Comparison of ENCODE assay signal across 14 cellular contexts in genomic region chr2:55952415-55952814, GRCh38. TPM values are rescaled to one million over a fixed set of nuclear protein-coding genes. Genes with fewer than 3 reads are reported as not detected.
DNase-seq lines count a peak whose midpoint lies in the region; ATAC-seq and TF ChIP-seq lines count a peak whose summit lies in the region.
"Had no signal": no experiment of that assay in that cellular context is flagged by ENCODE, and none has a peak within 500 bp of the region (broad histone marks: within the 10 kb centered on the region; RNA-seq: fewer than 3 reads in every experiment).

No MANE protein-coding gene starts in this region.

- H3K4me3 ChIP-seq in GM23338: no peak overlapping the region
- H3K4me3 ChIP-seq in WERI-Rb-1 (ENCODE audit: low read depth, low read length): peak overlapping the region; percentile 15
- H3K4me3 ChIP-seq in esophagus muscularis mucosa: peak overlapping the region in 1 of 4 donors; percentile 12
- H3K4me3 ChIP-seq: GM23248 had no signal

- no peaks in the 10 kb centered on the region for H3F3A ChIP-seq in GM23338 (replicated peaks; ENCODE audit: low read depth)

- H3K27me3 Mint-ChIP-seq in GM23338 (ENCODE audit: insufficient read depth, low read depth, poor library complexity) (peaks cover 2% of the 10 kb centered on the region), progenitor cell of endocrine pancreas (peaks cover 3% of the 10 kb centered on the region)
- H3K27me3 Mint-ChIP-seq in activated CD4-positive, alpha-beta memory T cell treated with anti-CD3 and anti-CD28 coated beads for 36 hours: no peaks in the 10 kb centered on the region

- H3K36me3 Mint-ChIP-seq in GM23338 (ENCODE audit: low read depth): no peaks in the 10 kb centered on the region
- H3K36me3 Mint-ChIP-seq in progenitor cell of endocrine pancreas (ENCODE audit: insufficient read depth): no peaks in the 10 kb centered on the region
- no peaks in the 10 kb centered on the region for H3K36me3 Mint-ChIP-seq in activated CD4-positive, alpha-beta memory T cell treated with anti-CD3 and anti-CD28 coated beads for 36 hours
- H3K36me3 Mint-ChIP-seq: CD4-positive, CD25-positive, alpha-beta regulatory T cell had no signal

- WGBS in esophagus muscularis mucosa: 58% methylated on average over 4 of the region's 4 CpGs

- no peak overlapping the region for H3K27ac ChIP-seq in GM23338 (ENCODE audit: low read depth)
- peak overlapping the region; percentile 35 for H3K27ac ChIP-seq in WERI-Rb-1
- no peak overlapping the region for H3K27ac ChIP-seq in esophagus muscularis mucosa (replicated peaks in 1 of 4)
- H3K27ac ChIP-seq: GM23248, HL-60 had no signal

- no peaks in the 10 kb centered on the region for H3K36me3 ChIP-seq in GM23338 (ENCODE audit: insufficient read depth)
- H3K36me3 ChIP-seq in WERI-Rb-1: no peaks in the 10 kb centered on the region
- H3K36me3 ChIP-seq in esophagus muscularis mucosa: no peaks in the 10 kb centered on the region

- POLR2A ChIA-PET in activated CD4-positive, alpha-beta memory T cell treated with anti-CD3 and anti-CD28 coated beads for 36 hours (lab: Charles Lee): no interaction called here

- H3K4me2 ChIP-seq in GM23338: no peak overlapping the region

- TF ChIP-seq CTCF in GM23338 (conservative IDR thresholded peaks at IDR 0.05; ENCODE audit: low read depth in 2 of 2): no peak
- no peak for TF ChIP-seq CTCF in WERI-Rb-1 (IDR thresholded peaks at IDR 0.05; ENCODE audit: low read depth, low read length)
- no peak for TF ChIP-seq CTCF in progenitor cell of endocrine pancreas (IDR thresholded peaks at IDR 0.05; ENCODE audit: unreplicated experiment)
- no peak for TF ChIP-seq CTCF in esophagus muscularis mucosa (IDR thresholded peaks at IDR 0.05)

- no peaks in the 10 kb centered on the region for H3K9me3 ChIP-seq in WERI-Rb-1 (ENCODE audit: severe bottlenecking)
- H3K9me3 ChIP-seq in esophagus muscularis mucosa: no peaks in the 10 kb centered on the region

- no peak overlapping the region for H2AFZ ChIP-seq in GM23338
- H2AFZ ChIP-seq: GM23248 had no signal

- H3K27ac Mint-ChIP-seq in GM23338 (0 out of 2 replicates have a peak overlapping the region, but pooled peaks have one; percentile 0), progenitor cell of endocrine pancreas (no peak overlapping the region)
- no peak overlapping the region for H3K27ac Mint-ChIP-seq in activated CD4-positive, alpha-beta memory T cell treated with anti-CD3 and anti-CD28 coated beads for 36 hours

- H3K4me1 ChIP-seq in GM23338 (ENCODE audit: insufficient read depth) (no peaks in the 10 kb centered on the region), esophagus muscularis mucosa (no peaks in the 10 kb centered on the region)

- no peaks in the 10 kb centered on the region for H3K9me2 ChIP-seq in GM23338 (ENCODE audit: insufficient read depth)

- no peaks in the 10 kb centered on the region for H4K20me1 ChIP-seq in GM23338 (replicated peaks; ENCODE audit: insufficient read depth)

- TF ChIP-seq EP300 in esophagus muscularis mucosa (IDR thresholded peaks at IDR 0.05): no peak

- H3K4me3 Mint-ChIP-seq in GM23338 (no peak overlapping the region), progenitor cell of endocrine pancreas (ENCODE audit: low read depth) (peak overlapping the region; percentile 10)
- H3K4me3 Mint-ChIP-seq in activated CD4-positive, alpha-beta memory T cell treated with anti-CD3 and anti-CD28 coated beads for 36 hours: no peak overlapping the region
- H3K4me3 Mint-ChIP-seq: CD4-positive, CD25-positive, alpha-beta regulatory T cell had no signal

- H3K79me2 ChIP-seq in GM23338 (replicated peaks; ENCODE audit: insufficient read depth): no peaks in the 10 kb centered on the region

- intact Hi-C loops in activated CD4-positive, alpha-beta memory T cell treated with anti-CD3 and anti-CD28 coated beads for 36 hours (cut with micrococcal nuclease): no loop called here
- intact Hi-C loops in esophagus muscularis mucosa (cut with DNase I): no loop called here

- DNase-seq in GM23338 (ENCODE audit: low spot score) (no peak), NCI-H82 treated with DMSO at 0.1 percent for 48 hours (lab: John Stamatoyannopoulos, UW; ENCODE audit: unreplicated experiment) (peak; percentile 73), WERI-Rb-1 (no peak), progenitor cell of endocrine pancreas (ENCODE audit: low spot score, unreplicated experiment) (no peak), esophagus muscularis mucosa (ENCODE audit: extremely low spot score) (no peak), AG08395 (ENCODE audit: low spot score) (no peak)
- DNase-seq in activated CD4-positive, alpha-beta memory T cell treated with anti-CD3 and anti-CD28 coated beads for 36 hours: no peak
- DNase-seq: CD4-positive, CD25-positive, alpha-beta regulatory T cell; GM23248; NCI-H187 treated with DMSO at 0.1 percent for 48 hours; NCI-H446 treated with DMSO at 0.1 percent for 48 hours; NCI-H774; RPMI8226 had no signal

- H3K9me3 Mint-ChIP-seq in GM23338 (no peaks in the 10 kb centered on the region), progenitor cell of endocrine pancreas (ENCODE audit: low read depth) (no peaks in the 10 kb centered on the region)
- H3K9me3 Mint-ChIP-seq in activated CD4-positive, alpha-beta memory T cell treated with anti-CD3 and anti-CD28 coated beads for 36 hours: peaks cover 2% of the 10 kb centered on the region

- CTCF ChIA-PET in activated CD4-positive, alpha-beta memory T cell treated with anti-CD3 and anti-CD28 coated beads for 36 hours (lab: Charles Lee): no interaction called here

- H3K27me3 ChIP-seq in GM23338 (ENCODE audit: insufficient read depth) (no peaks in the 10 kb centered on the region), WERI-Rb-1 (ENCODE audit: insufficient read depth, low read depth, severe bottlenecking) (no peaks in the 10 kb centered on the region), esophagus muscularis mucosa (no peaks in the 10 kb centered on the region)

- no peaks in the 10 kb centered on the region for H3K4me1 Mint-ChIP-seq in GM23338
- H3K4me1 Mint-ChIP-seq in progenitor cell of endocrine pancreas (ENCODE audit: low read depth): peaks cover 2% of the 10 kb centered on the region
- H3K4me1 Mint-ChIP-seq in activated CD4-positive, alpha-beta memory T cell treated with anti-CD3 and anti-CD28 coated beads for 36 hours (ENCODE audit: low read depth): no peaks in the 10 kb centered on the region
- H3K4me1 Mint-ChIP-seq: CD4-positive, CD25-positive, alpha-beta regulatory T cell had no signal

- no peak for TF ChIP-seq POLR2A in esophagus muscularis mucosa (IDR thresholded peaks at IDR 0.05; ENCODE audit: low read depth)

- ATAC-seq in GM23338: no peak

TF ChIP-seq in GM23338, 12 proteins besides CTCF, POLR2A, EP300 and RAD21 (continues in another document):
- no peak for TF ChIP-seq ZNF114 (CRISPR knock-in tag; IDR thresholded peaks at IDR 0.05)
- TF ChIP-seq EZH2phosphoT487 (IDR thresholded peaks at IDR 0.05; ENCODE audit: unreplicated experiment): no peak

RNA-seq across cellular contexts. Expression of gene EFEMP1, which starts 28.8 kb away (rescaled TPM):
- total RNA-seq in GM23338 (2014; rRNA removed; shearing (Covaris generic)): 20.2 and 22.5 TPM in 2 replicates
- 9.1 and 12.6 TPM in 2 replicates for polyA plus RNA-seq in GM23338 (2016; fragmentation: Nextera tagmentation; extraction: Ambion mirVana)
- total RNA-seq in progenitor cell of endocrine pancreas: 37.6 and 43.9 TPM in 2 replicates
- total RNA-seq in activated CD4-positive, alpha-beta memory T cell treated with anti-CD3 and anti-CD28 coated beads for 36 hours: not detected
- 100 to 1,000 TPM in 1 of 4 donors, 10 to 100 TPM in 3; 57.3 to 113 (median 81.2) TPM for total RNA-seq in esophagus muscularis mucosa
- total RNA-seq: CD4-positive, CD25-positive, alpha-beta regulatory T cell had no signal
- polyA plus RNA-seq: CD4-positive, CD25-positive, alpha-beta regulatory T cell had no signal

Comparison
In these comparisons a context has a peak if more than half of its experiments do, and no peak if none do; other contexts are left out.
1. RNA of gene EFEMP1, which starts 28.8 kb away (total RNA-seq): 57.3 to 113 TPM in esophagus muscularis mucosa, 37.6 to 43.9 TPM in progenitor cell of endocrine pancreas and 20.2 to 22.5 TPM in GM23338; not detected in activated CD4-positive, alpha-beta memory T cell treated with anti-CD3 and anti-CD28 coated beads for 36 hours; every median in the first group is over 10 times any median in the second.